ENCODE assay signal across 8 cellular contexts in the genomic region with DNA sequence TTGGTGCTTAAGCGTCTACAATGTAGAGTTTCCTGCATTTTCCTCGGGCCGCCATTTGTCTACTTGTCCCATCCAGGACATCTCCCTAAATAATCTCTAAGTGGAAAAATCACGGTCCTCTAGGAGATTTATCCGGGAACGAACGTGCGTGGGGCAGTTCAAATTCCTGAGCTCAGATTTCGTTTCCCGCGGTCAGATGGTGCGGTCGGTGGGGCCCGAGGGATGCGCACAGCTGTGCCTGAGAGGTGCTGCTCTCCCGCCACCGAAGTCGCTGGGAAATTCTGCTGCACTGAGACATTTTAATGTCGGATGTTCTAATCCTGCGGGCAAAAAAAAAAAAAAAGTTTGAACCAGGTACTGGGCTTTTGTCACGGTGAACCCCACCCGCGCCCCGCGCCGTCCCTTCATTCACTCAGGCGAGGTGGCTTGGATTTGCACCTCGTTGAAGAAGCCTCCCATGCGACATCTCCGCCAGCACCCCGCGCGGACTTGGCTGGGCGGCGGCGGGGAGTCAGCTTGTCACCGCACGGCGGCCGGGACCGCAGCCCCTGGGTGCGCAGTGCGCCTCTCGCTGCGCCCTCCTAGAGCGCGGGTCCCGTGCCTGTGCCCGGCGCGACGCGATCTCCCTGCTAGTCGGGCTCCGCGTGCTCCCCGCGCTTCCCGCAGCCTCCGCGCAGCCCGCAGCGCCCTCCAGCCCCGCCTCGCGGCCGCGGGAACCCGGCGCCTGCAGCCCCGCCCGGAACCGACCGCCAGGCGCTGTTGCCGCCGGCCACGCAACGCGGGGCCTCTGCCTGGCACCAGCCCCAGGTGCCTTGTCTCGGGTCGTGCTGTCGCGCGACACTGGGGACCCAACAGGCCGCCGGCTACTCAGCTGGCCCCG.
DNase-seq lines count a peak whose midpoint lies in the region; ATAC-seq and TF ChIP-seq lines count a peak whose summit lies in the region.

No MANE protein-coding gene starts in this region.

- H3K4me3 ChIP-seq in BJ (ENCODE audit: low read depth, low read length) (peak overlapping the region; percentile 73), neutrophil (ENCODE audit: low read depth in 1 of 2, low read length in 1 of 2) (peak overlapping the region; percentile 31 to 53)
- no peak overlapping the region for H3K4me3 ChIP-seq in CD4-positive, alpha-beta memory T cell (ENCODE audit: low read length in 2 of 2)

- H3K27ac Mint-ChIP-seq in activated B cell treated with CpG ODN at 0.5 μM for 24 hours = peak overlapping the region; percentile 97
- no peak overlapping the region for H3K27ac Mint-ChIP-seq in CD4-positive, alpha-beta memory T cell

- intact Hi-C loops in activated B cell treated with CpG ODN at 0.5 μM for 24 hours (cut with micrococcal nuclease) = loop anchor here (1.0 to 5.0 kb wide), 16 partner anchors 127 to 857 kb away; a partner anchor contains a TSS
- intact Hi-C loops in CD4-positive, alpha-beta memory T cell (cut with micrococcal nuclease) = no loop called here

- peak overlapping the region; percentile 87 for H3K4me3 Mint-ChIP-seq in activated B cell treated with CpG ODN at 0.5 μM for 24 hours
- H3K4me3 Mint-ChIP-seq in CD4-positive, alpha-beta memory T cell = no peak overlapping the region

- H3K27me3 ChIP-seq in BJ (ENCODE audit: control insufficient read depth, insufficient read depth, low read length) (no peaks in the 10 kb centered on the region), neutrophil (peaks cover 58% of the 10 kb centered on the region)
- peaks cover 3% of the 10 kb centered on the region for H3K27me3 ChIP-seq in CD4-positive, alpha-beta memory T cell (ENCODE audit: insufficient read depth, low read length)

- POLR2A ChIA-PET in BJ (lab: Charles Lee) = interaction anchor here (0.5 kb wide), 1 partner anchor 198 kb away, joined by 3 read pairs; no protein-coding TSS in a partner anchor
- POLR2A ChIA-PET in activated B cell treated with CpG ODN at 0.5 μM for 24 hours (lab: Charles Lee) = interaction anchor here (0.7 to 2.3 kb wide), 24 partner anchors 9 to 858 kb away, joined by 3 to 23 read pairs (median 5); a partner anchor contains a TSS
- POLR2A ChIA-PET in CD4-positive, alpha-beta memory T cell (lab: Charles Lee; ENCODE audit: partially characterized antibody) = no interaction called here

- DNase-seq in BJ (ENCODE audit: low read depth) = no peak
- peak; percentile 63 for DNase-seq in activated B cell treated with CpG ODN at 0.5 μM for 24 hours
- DNase-seq in globus pallidus (ENCODE audit: low spot score) = peak; percentile 67
- no peak for DNase-seq in CD4-positive, alpha-beta memory T cell
- no peak for DNase-seq in NCI-H1694 treated with DMSO at 0.1 percent for 48 hours (lab: John Stamatoyannopoulos, UW)

- no peaks in the 10 kb centered on the region for H3K9me3 ChIP-seq in neutrophil
- no peaks in the 10 kb centered on the region for H3K9me3 ChIP-seq in CD4-positive, alpha-beta memory T cell (ENCODE audit: control insufficient read depth in 1 of 2, low read length in 2 of 2)

- H3K9me3 Mint-ChIP-seq in activated B cell treated with CpG ODN at 0.5 μM for 24 hours = no peaks in the 10 kb centered on the region
- peaks cover 0 to 22% (median 12%) of the 10 kb centered on the region in 8 donors for H3K9me3 Mint-ChIP-seq in CD4-positive, alpha-beta memory T cell

- no peak for TF ChIP-seq CTCF in BJ (IDR thresholded peaks at IDR 0.05; ENCODE audit: insufficient read depth, low read depth, low read length)
- TF ChIP-seq CTCF in activated B cell treated with CpG ODN at 0.5 μM for 24 hours (IDR thresholded peaks at IDR 0.05) = no peak
- no peak for TF ChIP-seq CTCF in neutrophil (IDR thresholded peaks at IDR 0.05)

- ATAC-seq in GM21526 (IDR thresholded peaks at IDR 0.05; ENCODE audit: low FRiP score, unreplicated experiment) = peak; percentile 49
- peak; percentile 65 for ATAC-seq in activated B cell treated with CpG ODN at 0.5 μM for 24 hours (ENCODE audit: low read depth)
- no peak for ATAC-seq in GM19324 (IDR thresholded peaks at IDR 0.05; ENCODE audit: low FRiP score, unreplicated experiment)

- H3K27ac ChIP-seq in neutrophil = no peak overlapping the region
- H3K27ac ChIP-seq in CD4-positive, alpha-beta memory T cell (ENCODE audit: low read depth, low read length) = no peak overlapping the region

- H3K36me3 ChIP-seq in BJ (ENCODE audit: control insufficient read depth, insufficient read depth, low read length) (no peaks in the 10 kb centered on the region), neutrophil (no peaks in the 10 kb centered on the region)
- no peaks in the 10 kb centered on the region for H3K36me3 ChIP-seq in CD4-positive, alpha-beta memory T cell (ENCODE audit: insufficient read depth, low read length)

- peaks cover 6% of the 10 kb centered on the region for H3K27me3 Mint-ChIP-seq in activated B cell treated with CpG ODN at 0.5 μM for 24 hours
- H3K27me3 Mint-ChIP-seq in CD4-positive, alpha-beta memory T cell = peaks cover 23% of the 10 kb centered on the region in 2 donors

- H3K36me3 Mint-ChIP-seq in activated B cell treated with CpG ODN at 0.5 μM for 24 hours (ENCODE audit: low read depth) = no peaks in the 10 kb centered on the region
- no peaks in the 10 kb centered on the region for H3K36me3 Mint-ChIP-seq in CD4-positive, alpha-beta memory T cell

- CTCF ChIA-PET in BJ (lab: Yijun Ruan, JAX) (interaction anchor here (0.6 to 3.2 kb wide), 11 partner anchors 9 to 546 kb away, joined by 3 to 15 read pairs (median 3); no protein-coding TSS in a partner anchor), activated B cell treated with CpG ODN at 0.5 μM for 24 hours (lab: Charles Lee) (interaction anchor here (0.7 to 1.3 kb wide), 7 partner anchors 11 to 545 kb away, joined by 3 to 9 read pairs (median 3); no protein-coding TSS in a partner anchor)
- CTCF ChIA-PET in CD4-positive, alpha-beta memory T cell (lab: Charles Lee; ENCODE audit: partially characterized antibody) = no interaction called here

- peaks cover 14 to 22% of the 10 kb centered on the region in 2 experiments for H3K4me1 ChIP-seq in neutrophil (ENCODE audit: control insufficient read depth in 1 of 2, insufficient read depth in 1 of 2, low read depth in 1 of 2, low read length in 1 of 2)
- no peaks in the 10 kb centered on the region for H3K4me1 ChIP-seq in CD4-positive, alpha-beta memory T cell (ENCODE audit: insufficient read depth, low read length)

- H3K4me1 Mint-ChIP-seq in activated B cell treated with CpG ODN at 0.5 μM for 24 hours = peaks cover 33% of the 10 kb centered on the region
- H3K4me1 Mint-ChIP-seq in CD4-positive, alpha-beta memory T cell = peaks cover 0 to 2% (median under 1%) of the 10 kb centered on the region in 4 donors

Comparison
In these comparisons a context has a peak if more than half of its experiments do, and no peak if none do; other contexts are left out.
1. DNase-seq: peak in activated B cell treated with CpG ODN at 0.5 μM for 24 hours (single experiment) and globus pallidus (single experiment); none in BJ (single experiment), CD4-positive, alpha-beta memory T cell (0 of 5) and NCI-H1694 treated with DMSO at 0.1 percent for 48 hours (single experiment).
2. H3K4me3 ChIP-seq: peak in BJ (single experiment) and neutrophil (2 of 2); none in CD4-positive, alpha-beta memory T cell (0 of 2).